8 cellular contexts compared by ENCODE assay signal in genomic region chr19:53867225-53868090, GRCh38. TPM values are rescaled to one million over a fixed set of nuclear protein-coding genes. Genes with fewer than 3 reads are reported as not detected.
DNase-seq lines count a peak whose midpoint lies in the region; ATAC-seq and TF ChIP-seq lines count a peak whose summit lies in the region.

A gene with protein sequence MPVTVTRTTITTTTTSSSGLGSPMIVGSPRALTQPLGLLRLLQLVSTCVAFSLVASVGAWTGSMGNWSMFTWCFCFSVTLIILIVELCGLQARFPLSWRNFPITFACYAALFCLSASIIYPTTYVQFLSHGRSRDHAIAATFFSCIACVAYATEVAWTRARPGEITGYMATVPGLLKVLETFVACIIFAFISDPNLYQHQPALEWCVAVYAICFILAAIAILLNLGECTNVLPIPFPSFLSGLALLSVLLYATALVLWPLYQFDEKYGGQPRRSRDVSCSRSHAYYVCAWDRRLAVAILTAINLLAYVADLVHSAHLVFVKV (plus strand): TSS chr19:53867883. CDS start chr19:53873530, 5,647 bp downstream.

- H3K27me3 Mint-ChIP-seq in mesothelial cell of epicardium (ENCODE audit: low read depth), result no peaks in the 10 kb centered on the region

- peak; percentile 73 for ATAC-seq in HG03175 (IDR thresholded peaks at IDR 0.05; ENCODE audit: unreplicated experiment)

- H3K9me3 Mint-ChIP-seq in mesothelial cell of epicardium, result no peaks in the 10 kb centered on the region

- in situ Hi-C loops in GM18951 (cut with MboI; ENCODE audit: low sequenced_read_pairs, unreplicated experiment), result no loop called here

- TF ChIP-seq CTCF in AG09319 (IDR thresholded peaks at IDR 0.05; ENCODE audit: low read depth, low read length), result no peak
- TF ChIP-seq CTCF in mesothelial cell of epicardium (IDR thresholded peaks at IDR 0.05; ENCODE audit: unreplicated experiment), result no peak

- DNase-seq in AG09319 (ENCODE audit: extremely low read depth, low read depth) (peak; percentile 98), OCI-M1 (lab: John Stamatoyannopoulos, UW) (peak; percentile 100), activated T-cell treated with anti-CD3 and anti-CD28 coated beads for 4 hours (peak; percentile 99), epidermal melanocyte (ENCODE audit: insufficient read length, low spot score) (peak; percentile 99), mesothelial cell of epicardium (ENCODE audit: low spot score in 2 of 2, unreplicated experiment in 2 of 2) (peak; percentile 99 to 100)
- DNase-seq in stimulated activated CD8-positive, alpha-beta memory T cell treated with anti-CD3 and anti-CD28 coated beads, Interleukin-15, amount 100 ng/mL, for 24 hours (ENCODE audit: low read depth), result peak; percentile 95

- H3K27ac Mint-ChIP-seq in mesothelial cell of epicardium, result peak within 1 kb of the TSS; percentile 100

- peaks cover 29% of the 10 kb centered on the region for H3K4me1 Mint-ChIP-seq in mesothelial cell of epicardium

- peaks cover 7% of the 10 kb centered on the region for H3K36me3 Mint-ChIP-seq in mesothelial cell of epicardium

- H3K4me3 Mint-ChIP-seq in mesothelial cell of epicardium, result peak within 1 kb of the TSS; percentile 99

- peak; percentile 59 for TF ChIP-seq POLR2A in GM18951 (IDR thresholded peaks at IDR 0.05; ENCODE audit: extremely low read depth, insufficient read depth, insufficient read length)

RNA-seq across cellular contexts. Expression of the gene that starts here (rescaled TPM):
- 195 to 211 TPM (median 200 TPM) in 3 replicates for total RNA-seq in mesothelial cell of epicardium

Comparison
In these comparisons a context has a peak if more than half of its experiments do, and no peak if none do; other contexts are left out.
1. Peak in every context shown above with its lines: DNase-seq and ATAC-seq.